18 cellular contexts compared by ENCODE assay signal in the genomic region with DNA sequence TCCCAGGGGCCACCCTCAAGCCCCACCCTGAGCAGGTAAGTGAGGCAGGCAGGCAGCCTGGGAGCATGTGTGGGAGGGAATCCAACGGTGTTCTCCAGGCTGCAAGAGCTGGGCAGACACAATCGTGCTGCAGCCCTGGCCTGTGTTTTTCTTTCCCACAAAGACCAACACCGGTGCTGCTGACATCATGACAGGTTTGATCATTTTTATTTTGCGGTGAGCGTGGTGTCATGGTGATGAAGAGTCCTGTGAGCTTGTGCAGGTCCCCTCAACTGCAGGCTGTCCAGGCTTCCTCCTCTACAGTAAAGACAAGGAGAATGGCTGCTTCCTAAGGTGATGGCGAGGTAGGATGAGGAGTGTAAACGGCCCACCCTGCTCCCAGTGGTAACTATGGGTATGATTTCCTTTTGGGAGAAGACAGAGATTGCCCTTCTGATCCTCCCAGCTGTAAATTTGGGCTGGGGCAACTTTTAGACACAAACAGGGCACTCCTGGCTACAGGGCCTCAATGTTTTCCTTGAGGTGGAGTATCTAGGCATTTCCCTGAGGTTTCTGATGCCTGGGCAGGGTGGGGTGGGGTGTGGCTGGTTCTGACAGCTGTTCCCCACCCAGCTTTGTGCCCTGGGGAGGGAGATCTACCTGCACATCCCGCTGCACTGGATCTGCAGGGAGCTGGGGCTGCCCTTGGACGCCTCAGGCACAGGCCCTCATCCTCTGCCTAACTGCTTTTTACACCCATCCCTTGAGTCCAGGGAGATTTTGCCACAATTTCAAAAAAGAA.
A peak's percentile ranks its signal among the peaks of the same experiment; 100 is the strongest.
DNase-seq lines count a peak whose midpoint lies in the region; ATAC-seq and TF ChIP-seq lines count a peak whose summit lies in the region.
"Had no signal": no experiment of that assay in that cellular context is flagged by ENCODE, and none has a peak within 500 bp of the region (broad histone marks: within the 10 kb centered on the region; RNA-seq: fewer than 3 reads in every experiment).

No MANE protein-coding gene starts in this region.

- no peak overlapping the region for H3K9ac ChIP-seq in HCT116 (ENCODE audit: low read length)
- H3K9ac ChIP-seq: BLaER1 treated with 17β-estradiol and CSF1 and Interleukin-3, amounts not matched to agents 10 nM and 100 nM had no signal

- H3K9me3 ChIP-seq in HCT116 (ENCODE audit: control insufficient read depth in 1 of 2, insufficient read depth in 1 of 2, low read depth in 1 of 2, low read length in 2 of 2) (no peaks in the 10 kb centered on the region), Peyer's patch (no peaks in the 10 kb centered on the region), hepatocyte (ENCODE audit: low read depth) (no peaks in the 10 kb centered on the region), aorta (ENCODE audit: control insufficient read depth, low read length) (no peaks in the 10 kb centered on the region)
- H3K9me3 ChIP-seq: BLaER1 treated with 17β-estradiol and CSF1 and Interleukin-3, amounts not matched to agents 10 nM and 100 nM had no signal

- H3K27ac Mint-ChIP-seq in stimulated activated effector memory CD8-positive, alpha-beta T cell treated with anti-CD3 and anti-CD28 coated beads, Interleukin-12 subunit alpha, Interleukin-12 subunit beta, amount 100 ng/mL, for 72 hours = peak overlapping the region; percentile 12
- H3K27ac Mint-ChIP-seq: activated naive CD8-positive, alpha-beta T cell had no signal

- H3K9me3 Mint-ChIP-seq in stimulated activated effector memory CD8-positive, alpha-beta T cell treated with anti-CD3 and anti-CD28 coated beads, Interleukin-12 subunit alpha, Interleukin-12 subunit beta, amount 100 ng/mL, for 72 hours = no peaks in the 10 kb centered on the region

- ATAC-seq in HCT116 (peak; percentile 52), aorta (ENCODE audit: low FRiP score) (no peak)
- ATAC-seq in stimulated activated effector memory CD8-positive, alpha-beta T cell treated with anti-CD3 and anti-CD28 coated beads, Interleukin-12 subunit alpha, Interleukin-12 subunit beta, amount 100 ng/mL, for 72 hours = no peak

- no peak for DNase-seq in HCT116 (ENCODE audit: low read depth, low spot score)
- peak in 2 of 3 donors; percentile 73 for DNase-seq in Peyer's patch
- DNase-seq in hepatocyte (ENCODE audit: low spot score) = peak; percentile 37
- no peak for DNase-seq in stimulated activated effector memory CD8-positive, alpha-beta T cell treated with anti-CD3 and anti-CD28 coated beads, Interleukin-12 subunit alpha, Interleukin-12 subunit beta, amount 100 ng/mL, for 72 hours (ENCODE audit: low spot score in 2 of 2)
- DNase-seq in inferior parietal cortex (ENCODE audit: extremely low spot score) = no peak
- no peak for DNase-seq in aorta
- DNase-seq in nucleus accumbens (lab: John Stamatoyannopoulos, UW) = no peak
- DNase-seq: DMS79; effector CD4-positive, alpha-beta T cell; foreskin fibroblast; NCI-H2029 treated with DMSO at 0.1 percent for 48 hours; NCI-H748 treated with DMSO at 0.1 percent for 48 hours; Right ventricle myocardium superior; substantia nigra; T-helper 2 cell had no signal

- intact Hi-C loops in HCT116 (cut with micrococcal nuclease) = no loop called here
- intact Hi-C loops in aorta (cut with DNase I) = loop anchor here in 1 of 2 donors (10.0 kb wide), 1 partner anchor 113 kb away; a partner anchor contains a TSS

- H3K4me1 Mint-ChIP-seq in stimulated activated effector memory CD8-positive, alpha-beta T cell treated with anti-CD3 and anti-CD28 coated beads, Interleukin-12 subunit alpha, Interleukin-12 subunit beta, amount 100 ng/mL, for 72 hours = peaks cover 15% of the 10 kb centered on the region

- H2AFZ ChIP-seq in HCT116 (ENCODE audit: low read depth, low read length, poor library complexity, severe bottlenecking) = no peak overlapping the region
- H2AFZ ChIP-seq in hepatocyte = no peak overlapping the region

- no peak for TF ChIP-seq RAD21 in HCT116 (IDR thresholded peaks at IDR 0.05; ENCODE audit: low read depth)

- TF ChIP-seq CTCF in HCT116 (IDR thresholded peaks at IDR 0.05 in 2 of 3, conservative IDR thresholded peaks at IDR 0.05 in 1 of 3; ENCODE audit: borderline replicate concordance in 1 of 3, insufficient read depth in 1 of 3, low read depth in 2 of 3, low read length in 2 of 3) = peak in 2 of 3 experiments; percentile 33 to 47; a peak in 3 of 6 replicates
- peak in 2 of 6 experiments; percentile 14 to 21 for TF ChIP-seq CTCF in Peyer's patch (IDR thresholded peaks at IDR 0.05)
- no peak for TF ChIP-seq CTCF in hepatocyte (IDR thresholded peaks at IDR 0.05; ENCODE audit: poor library complexity)

- no peaks in the 10 kb centered on the region for H3K9me2 ChIP-seq in HCT116 (ENCODE audit: insufficient read depth)
- H3K9me2 ChIP-seq in hepatocyte (replicated peaks; ENCODE audit: insufficient read depth) = no peaks in the 10 kb centered on the region

- H3K36me3 Mint-ChIP-seq in stimulated activated effector memory CD8-positive, alpha-beta T cell treated with anti-CD3 and anti-CD28 coated beads, Interleukin-12 subunit alpha, Interleukin-12 subunit beta, amount 100 ng/mL, for 72 hours = peaks cover 96% of the 10 kb centered on the region

- RAD21 ChIA-PET in HCT116 (lab: Charles Lee; ENCODE audit: low non-redundant PET in 1 of 2, low total read pairs in 2 of 2, uncharacterized antibody in 2 of 2, unreplicated experiment in 2 of 2) = interaction anchor here in 1 of 2 experiments (1.5 kb wide), 1 partner anchor 128 kb away, joined by 3 read pairs; no protein-coding TSS in a partner anchor

- H3K27me3 ChIP-seq in HCT116 (ENCODE audit: insufficient read depth, low read length) (no peaks in the 10 kb centered on the region), Peyer's patch (no peaks in the 10 kb centered on the region), hepatocyte (no peaks in the 10 kb centered on the region), aorta (ENCODE audit: control insufficient read depth in 1 of 2, insufficient read depth in 2 of 2, low read length in 1 of 2) (no peaks in the 10 kb centered on the region)
- H3K27me3 ChIP-seq: BLaER1 treated with 17β-estradiol and CSF1 and Interleukin-3, amounts not matched to agents 10 nM and 100 nM had no signal

- H3K27ac ChIP-seq in HCT116 (ENCODE audit: low read depth, low read length) (no peak overlapping the region), Peyer's patch (peak overlapping the region in 2 of 4 donors; percentile 19 to 34), hepatocyte (peak overlapping the region; percentile 75), aorta (ENCODE audit: low read depth in 1 of 2, low read length in 2 of 2) (no peak overlapping the region)
- H3K27ac ChIP-seq: BLaER1 treated with 17β-estradiol and CSF1 and Interleukin-3, amounts not matched to agents 10 nM and 100 nM; cardiac muscle cell had no signal

- POLR2A ChIA-PET in HCT116 (lab: Charles Lee) = interaction anchor here (0.6 to 1.0 kb wide), 2 partner anchors 139 to 145 kb away, joined by 3 to 4 read pairs; no protein-coding TSS in a partner anchor

- CTCF ChIA-PET in HCT116 (lab: Charles Lee) = interaction anchor here (0.9 to 1.3 kb wide), 2 partner anchors 128 to 144 kb away, joined by 3 to 5 read pairs; no protein-coding TSS in a partner anchor

- no peaks in the 10 kb centered on the region for H4K20me1 ChIP-seq in HCT116 (ENCODE audit: insufficient read depth)
- H4K20me1 ChIP-seq in hepatocyte (ENCODE audit: insufficient read depth, poor library complexity, severe bottlenecking) = no peaks in the 10 kb centered on the region
- H4K20me1 ChIP-seq: BLaER1 treated with 17β-estradiol and CSF1 and Interleukin-3, amounts not matched to agents 10 nM and 100 nM had no signal

- no peak overlapping the region for H3K4me3 Mint-ChIP-seq in stimulated activated effector memory CD8-positive, alpha-beta T cell treated with anti-CD3 and anti-CD28 coated beads, Interleukin-12 subunit alpha, Interleukin-12 subunit beta, amount 100 ng/mL, for 72 hours
- H3K4me3 Mint-ChIP-seq: activated naive CD8-positive, alpha-beta T cell had no signal

- no peaks in the 10 kb centered on the region for H3K79me2 ChIP-seq in HCT116 (ENCODE audit: insufficient read depth, low read length)
- H3K79me2 ChIP-seq in hepatocyte = no peaks in the 10 kb centered on the region

- H3K4me3 ChIP-seq in HCT116 (replicated peaks in 1 of 2; ENCODE audit: low read depth in 1 of 2, low read length in 2 of 2) = no peak overlapping the region
- H3K4me3 ChIP-seq in Peyer's patch = no peak overlapping the region
- H3K4me3 ChIP-seq in hepatocyte = no peak overlapping the region
- H3K4me3 ChIP-seq in aorta (ENCODE audit: low read length in 2 of 2) = no peak overlapping the region
- H3K4me3 ChIP-seq: BLaER1 treated with 17β-estradiol and CSF1 and Interleukin-3, amounts not matched to agents 10 nM and 100 nM; cardiac muscle cell had no signal

- H3K4me2 ChIP-seq in HCT116 (ENCODE audit: low read length) (peak overlapping the region; percentile 31), hepatocyte (no peak overlapping the region)

- 52% methylated on average over 9 of the region's 9 CpGs for WGBS in hepatocyte (ENCODE audit: low lambda C conversion rate, missing lambda C conversion rate)
- WGBS in aorta, 2 donors = 55 to 70% methylated on average over 9 of the region's 9 CpGs

- no TSS peak for BruUV-seq in HCT116 (replicated peaks; lab: Mats Ljungman, UMichigan)

- peaks cover 39 to 61% of the 10 kb centered on the region in 2 experiments for H3K4me1 ChIP-seq in HCT116 (ENCODE audit: control insufficient read depth in 1 of 2, insufficient read depth in 2 of 2, low read length in 2 of 2)
- H3K4me1 ChIP-seq in Peyer's patch = peaks cover 3 to 13% (median 10%) of the 10 kb centered on the region in 4 donors
- H3K4me1 ChIP-seq in hepatocyte (ENCODE audit: insufficient read depth) = peaks cover 13% of the 10 kb centered on the region
- H3K4me1 ChIP-seq in aorta (ENCODE audit: control insufficient read depth in 1 of 2, insufficient read depth in 2 of 2, low read length in 2 of 2) = no peaks in the 10 kb centered on the region

- H3K36me3 ChIP-seq in HCT116 (ENCODE audit: control insufficient read depth in 1 of 2, insufficient read depth in 2 of 2, low read length in 2 of 2) (no peaks in the 10 kb centered on the region), Peyer's patch (no peaks in the 10 kb centered on the region), hepatocyte (replicated peaks; ENCODE audit: insufficient read depth, low read depth) (no peaks in the 10 kb centered on the region), aorta (ENCODE audit: control insufficient read depth in 1 of 2, insufficient read depth in 2 of 2, low read length in 1 of 2) (no peaks in the 10 kb centered on the region)
- H3K36me3 ChIP-seq: cardiac muscle cell had no signal

- TF ChIP-seq POLR2A in HCT116 (IDR thresholded peaks at IDR 0.05; ENCODE audit: borderline replicate concordance, extremely low read depth, insufficient read depth, insufficient read length) = no peak
- TF ChIP-seq POLR2A in Peyer's patch (IDR thresholded peaks at IDR 0.05) = no peak

TF ChIP-seq in HCT116, 20 proteins besides CTCF, POLR2A, EP300 and RAD21 (continues in another document):
- TF ChIP-seq SIN3A (IDR thresholded peaks at IDR 0.05; ENCODE audit: low read depth) (no peak), JUND (IDR thresholded peaks at IDR 0.05) (no peak), ZNF274 (IDR thresholded peaks at IDR 0.05; ENCODE audit: low read depth, low read length) (no peak)

Comparison
In these comparisons a context has a peak if more than half of its experiments do, and no peak if none do; other contexts are left out.
1. DNase-seq: peak in Peyer's patch (2 of 3) and hepatocyte (single experiment); none in HCT116 (single experiment), stimulated activated effector memory CD8-positive, alpha-beta T cell treated with anti-CD3 and anti-CD28 coated beads, Interleukin-12 subunit alpha, Interleukin-12 subunit beta, amount 100 ng/mL, for 72 hours (0 of 2), inferior parietal cortex (single experiment), aorta (0 of 2) and nucleus accumbens (0 of 56).